Comparison of ENCODE assay signal across 18 cellular contexts in the genomic region with DNA sequence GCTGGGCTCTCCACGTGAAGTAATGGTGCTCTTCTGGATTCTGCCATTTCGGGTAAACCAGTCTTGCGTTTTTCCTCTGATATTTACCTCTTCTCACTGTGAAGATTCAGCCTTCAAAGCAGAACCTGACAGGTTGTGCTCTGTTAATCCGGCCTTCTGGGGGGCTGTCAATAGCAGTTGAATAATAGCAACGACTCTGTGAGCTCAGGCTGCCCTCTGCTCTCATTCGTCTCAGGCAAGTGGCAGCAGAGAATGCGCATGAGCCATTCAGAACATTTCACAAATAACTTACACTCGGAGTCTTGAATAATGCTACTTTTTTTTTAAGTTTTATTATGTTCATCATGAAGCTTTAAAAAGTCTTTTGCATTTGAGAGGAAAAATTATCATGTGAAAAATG.
"Had no signal": no experiment of that assay in that cellular context is flagged by ENCODE, and none has a peak within 500 bp of the region (broad histone marks: within the 10 kb centered on the region; RNA-seq: fewer than 3 reads in every experiment).

No MANE protein-coding gene starts in this region.

- H3K27ac ChIP-seq: foreskin keratinocyte, hepatocyte, left ventricle myocardium inferior, lower lobe of right lung, right atrium auricular region, sigmoid colon, skin epidermis had no signal

- H3K4me2 ChIP-seq: hepatocyte had no signal

- H3K4me1 ChIP-seq: foreskin keratinocyte, left ventricle myocardium inferior, lower lobe of right lung, right atrium auricular region, sigmoid colon had no signal

- H2AFZ ChIP-seq: hepatocyte had no signal

- H3K36me3 Mint-ChIP-seq: memory B cell, naive B cell had no signal

- ATAC-seq: effector memory CD8-positive, alpha-beta T cell; foreskin keratinocyte; lower lobe of right lung had no signal

- H3K4me3 Mint-ChIP-seq: central memory CD8-positive, alpha-beta T cell; effector memory CD8-positive, alpha-beta T cell; memory B cell; naive B cell; nephron had no signal

- H3K4me1 Mint-ChIP-seq: central memory CD8-positive, alpha-beta T cell; memory B cell; naive B cell had no signal

- H3K27me3 Mint-ChIP-seq: central memory CD8-positive, alpha-beta T cell; effector memory CD8-positive, alpha-beta T cell; memory B cell; naive B cell had no signal

- DNase-seq: effector memory CD8-positive, alpha-beta T cell; foreskin keratinocyte; head of caudate nucleus; islet precursor cell; left ventricle myocardium inferior; lower lobe of right lung; naive B cell; sigmoid colon; stimulated activated CD4-positive, alpha-beta T cell treated with anti-CD3 and anti-CD28 coated beads, Interleukin-12 subunit alpha, Interleukin-12 subunit beta, amount 100 ng/mL, for 4 hours; stimulated activated CD4-positive, alpha-beta T cell treated with anti-CD3 and anti-CD28 coated beads, Interleukin-2, amount 100 ng/mL, for 48 hours; stimulated activated naive CD4-positive, alpha-beta T cell treated with Interleukin-2 at 50 U/mL for 16 hours; trophoblast cell had no signal

- H3K27me3 ChIP-seq: foreskin keratinocyte, hepatocyte, right atrium auricular region, sigmoid colon had no signal

- H3K9me3 Mint-ChIP-seq: nephron had no signal

- H3K9me3 ChIP-seq: left ventricle myocardium inferior, lower lobe of right lung, right atrium auricular region, sigmoid colon had no signal

- H3K36me3 ChIP-seq: left ventricle myocardium inferior, lower lobe of right lung, right atrium auricular region, sigmoid colon had no signal

- H3K79me2 ChIP-seq: hepatocyte had no signal

- H3K4me3 ChIP-seq: hepatocyte, left ventricle myocardium inferior, lower lobe of right lung, right atrium auricular region, sigmoid colon, skin epidermis had no signal

- H3K27ac Mint-ChIP-seq: effector memory CD8-positive, alpha-beta T cell; memory B cell; naive B cell; nephron had no signal
